ENCODE assay signal across 13 cellular contexts in the genomic region with DNA sequence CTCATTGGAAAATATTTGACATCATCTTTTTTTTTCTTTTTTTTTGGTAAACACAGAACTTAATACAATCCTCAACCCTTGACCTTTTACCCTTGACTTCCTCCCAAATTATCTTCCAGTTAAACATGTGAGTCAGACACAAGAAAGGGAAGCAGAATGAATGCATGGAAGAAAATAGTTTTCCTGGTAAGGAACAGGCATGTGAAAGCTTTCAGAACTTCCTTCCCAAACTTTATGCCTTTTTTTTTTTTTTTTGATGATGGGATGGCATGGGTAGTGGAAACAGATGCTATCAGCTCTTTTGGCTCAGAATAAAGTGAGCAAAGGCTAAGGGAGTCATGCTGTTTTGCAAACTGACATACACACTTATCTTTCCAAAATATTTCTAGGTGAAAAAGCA.
DNase-seq lines count a peak whose midpoint lies in the region; TF ChIP-seq lines count a peak whose summit lies in the region.
"Had no signal": no experiment of that assay in that cellular context is flagged by ENCODE, and none has a peak within 500 bp of the region (broad histone marks: within the 10 kb centered on the region; RNA-seq: fewer than 3 reads in every experiment).

No MANE protein-coding gene starts in this region.

- H3K27ac ChIP-seq in HEK293 (ENCODE audit: extremely low read depth, low read depth, low read length): no peak overlapping the region
- H3K27ac ChIP-seq in SK-N-SH (ENCODE audit: low read depth in 2 of 2, low read length in 1 of 2): no peak overlapping the region
- H3K27ac ChIP-seq in parathyroid adenoma: peak overlapping the region; percentile 16

- no peak for TF ChIP-seq RAD21 in SK-N-SH (IDR thresholded peaks at IDR 0.05; ENCODE audit: low read length)

- no peak overlapping the region for H3K4me3 ChIP-seq in HEK293 (ENCODE audit: low read depth, low read length)
- H3K4me3 ChIP-seq in SK-N-SH (ENCODE audit: low read depth in 2 of 2, low read length in 1 of 2): no peak overlapping the region
- no peak overlapping the region for H3K4me3 ChIP-seq in fibroblast of pulmonary artery (replicated peaks; ENCODE audit: low read depth, low read length)
- no peak overlapping the region for H3K4me3 ChIP-seq in parathyroid adenoma (ENCODE audit: low read depth, low read length)

- H3K9ac ChIP-seq in SK-N-SH (no peak overlapping the region), parathyroid adenoma (no peak overlapping the region)

- H3K79me2 ChIP-seq in SK-N-SH (ENCODE audit: insufficient read depth): no peaks in the 10 kb centered on the region
- no peaks in the 10 kb centered on the region for H3K79me2 ChIP-seq in parathyroid adenoma

- POLR2A ChIA-PET in HEK293 (lab: Yijun Ruan, JAX) (no interaction called here), SK-N-SH (lab: Yijun Ruan, JAX) (no interaction called here)

- H3K9me3 Mint-ChIP-seq in immature natural killer cell: peaks cover 2 to 24% (median 8%) of the 10 kb centered on the region in 6 donors

- CTCF ChIA-PET in HEK293 (lab: Yijun Ruan, JAX) (interaction anchor here (0.7 kb wide), 1 partner anchor 800 kb away, joined by 3 read pairs; no protein-coding TSS in a partner anchor), SK-N-SH (lab: Yijun Ruan, JAX) (interaction anchor here (1.8 kb wide), 1 partner anchor 10 kb away, joined by 8 read pairs; no protein-coding TSS in a partner anchor)

- H2AFZ ChIP-seq in SK-N-SH (ENCODE audit: low read depth) (no peak overlapping the region), parathyroid adenoma (no peak overlapping the region)

- intact Hi-C loops in head of caudate nucleus (cut with DNase I): no loop called here

- no peaks in the 10 kb centered on the region for H3K36me3 ChIP-seq in HEK293 (ENCODE audit: control insufficient read depth in 2 of 2, insufficient read depth in 1 of 2, low read length in 2 of 2)
- H3K36me3 ChIP-seq in SK-N-SH (replicated peaks in 1 of 2; ENCODE audit: control insufficient read depth in 1 of 2, insufficient read depth in 2 of 2, low read length in 1 of 2): no peaks in the 10 kb centered on the region
- H3K36me3 ChIP-seq in parathyroid adenoma (ENCODE audit: control insufficient read depth, insufficient read depth, low read length): no peaks in the 10 kb centered on the region

- H4K20me1 ChIP-seq in SK-N-SH (ENCODE audit: insufficient read depth): no peaks in the 10 kb centered on the region

- H3F3A ChIP-seq in SK-N-SH (replicated peaks; ENCODE audit: insufficient read depth): peaks cover 3% of the 10 kb centered on the region

- peaks cover 12% of the 10 kb centered on the region; the same call in 1 of the 2 replicates for H3K4me1 ChIP-seq in HEK293 (ENCODE audit: control insufficient read depth, insufficient read depth, low read length)
- H3K4me1 ChIP-seq in SK-N-SH (ENCODE audit: control insufficient read depth in 1 of 2, insufficient read depth in 2 of 2, low read depth in 1 of 2, low read length in 1 of 2): peaks cover 0 to 2% of the 10 kb centered on the region in 2 experiments; a peak in 2 of 4 replicates
- H3K4me1 ChIP-seq in parathyroid adenoma: peaks cover 7% of the 10 kb centered on the region
- H3K4me1 ChIP-seq: Caco-2 had no signal

- no peak for TF ChIP-seq EP300 in SK-N-SH (IDR thresholded peaks at IDR 0.05; ENCODE audit: borderline replicate concordance in 1 of 2, low read depth in 1 of 2, low read length in 1 of 2)

- no peaks in the 10 kb centered on the region; the same call in 1 of the 2 replicates for H3K9me2 ChIP-seq in SK-N-SH

- H3K4me1 Mint-ChIP-seq in immature natural killer cell: no peaks in the 10 kb centered on the region

- no peaks in the 10 kb centered on the region for H3K9me3 ChIP-seq in HEK293 (ENCODE audit: control insufficient read depth, insufficient read depth, low read depth, low read length)
- no peaks in the 10 kb centered on the region for H3K9me3 ChIP-seq in SK-N-SH
- no peaks in the 10 kb centered on the region for H3K9me3 ChIP-seq in parathyroid adenoma (ENCODE audit: control insufficient read depth, low read length)
- H3K9me3 ChIP-seq: Caco-2 had no signal

- TF ChIP-seq CTCF in HEK293 (tag by site-specific recombination; IDR thresholded peaks at IDR 0.05): no peak
- no peak for TF ChIP-seq CTCF in SK-N-SH (IDR thresholded peaks at IDR 0.05)
- no peak for TF ChIP-seq CTCF in fibroblast of pulmonary artery (IDR thresholded peaks at IDR 0.05; ENCODE audit: low read length, missing control alignments)
- TF ChIP-seq CTCF in parathyroid adenoma (IDR thresholded peaks at IDR 0.05): no peak
- no peak for TF ChIP-seq CTCF in GM20000 (IDR thresholded peaks at IDR 0.05; ENCODE audit: extremely low read depth, missing control alignments)

- H3K27me3 ChIP-seq in SK-N-SH (ENCODE audit: insufficient read depth) (no peaks in the 10 kb centered on the region), parathyroid adenoma (ENCODE audit: control insufficient read depth, insufficient read depth, low read length) (no peaks in the 10 kb centered on the region)

- DNase-seq in SK-N-SH (no peak), fibroblast of pulmonary artery (ENCODE audit: low read depth) (peak; percentile 45), immature natural killer cell (no peak), GM20000 (ENCODE audit: low spot score) (no peak), head of caudate nucleus (no peak)
- no peak for DNase-seq in stimulated activated CD4-positive, alpha-beta T cell treated with anti-CD3 and anti-CD28 coated beads, Interleukin-2, amount 100 ng/mL, for 48 hours
- DNase-seq: AML-193, Caco-2, GOT3, KBM-7, NCI-H1092 had no signal

- no peak overlapping the region for H3K27ac Mint-ChIP-seq in immature natural killer cell

- no peaks in the 10 kb centered on the region for H3K27me3 Mint-ChIP-seq in immature natural killer cell (ENCODE audit: low read depth in 3 of 3)

- no peak overlapping the region for H3K4me3 Mint-ChIP-seq in immature natural killer cell

- H3K4me2 ChIP-seq in SK-N-SH: peak overlapping the region; percentile 13; the same call in 1 of the 2 replicates
- peak overlapping the region; percentile 20 for H3K4me2 ChIP-seq in parathyroid adenoma (ENCODE audit: low read length)

- H3K36me3 Mint-ChIP-seq in immature natural killer cell: no peaks in the 10 kb centered on the region

TF ChIP-seq in HEK293, 187 proteins besides CTCF, POLR2A, EP300 and RAD21:
- TF ChIP-seq FEZF1 (tag by site-specific recombination; IDR thresholded peaks at IDR 0.05) (0 out of 2 replicates have a peak, but pooled peaks have one; percentile 8), SP3 (tag by site-specific recombination; IDR thresholded peaks at IDR 0.05) (no peak)

TF ChIP-seq in SK-N-SH, 30 proteins besides CTCF, POLR2A, EP300 and RAD21 (continues in another document):
- TF ChIP-seq, protein P1, sequence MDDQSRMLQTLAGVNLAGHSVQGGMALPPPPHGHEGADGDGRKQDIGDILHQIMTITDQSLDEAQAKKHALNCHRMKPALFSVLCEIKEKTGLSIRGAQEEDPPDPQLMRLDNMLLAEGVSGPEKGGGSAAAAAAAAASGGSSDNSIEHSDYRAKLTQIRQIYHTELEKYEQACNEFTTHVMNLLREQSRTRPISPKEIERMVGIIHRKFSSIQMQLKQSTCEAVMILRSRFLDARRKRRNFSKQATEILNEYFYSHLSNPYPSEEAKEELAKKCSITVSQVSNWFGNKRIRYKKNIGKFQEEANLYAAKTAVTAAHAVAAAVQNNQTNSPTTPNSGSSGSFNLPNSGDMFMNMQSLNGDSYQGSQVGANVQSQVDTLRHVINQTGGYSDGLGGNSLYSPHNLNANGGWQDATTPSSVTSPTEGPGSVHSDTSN (IDR thresholded peaks at IDR 0.05): no peak
- TF ChIP-seq TCF12 (IDR thresholded peaks at IDR 0.05) (no peak), FOXJ3 (CRISPR knock-in tag; IDR thresholded peaks at IDR 0.05) (no peak), ELF1 (IDR thresholded peaks at IDR 0.05) (no peak), EZH2phosphoT487 (IDR thresholded peaks at IDR 0.05; ENCODE audit: borderline replicate concordance, low read depth) (no peak), POLR2AphosphoS5 (IDR thresholded peaks at IDR 0.05; ENCODE audit: low read depth, low read length) (no peak), FOSL2 (IDR thresholded peaks at IDR 0.05; ENCODE audit: borderline replicate concordance, low read depth) (no peak), NRF1 (IDR thresholded peaks at IDR 0.05; ENCODE audit: low read depth, low read length) (no peak)
- TF ChIP-seq, protein P2, sequence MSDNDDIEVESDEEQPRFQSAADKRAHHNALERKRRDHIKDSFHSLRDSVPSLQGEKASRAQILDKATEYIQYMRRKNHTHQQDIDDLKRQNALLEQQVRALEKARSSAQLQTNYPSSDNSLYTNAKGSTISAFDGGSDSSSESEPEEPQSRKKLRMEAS (IDR thresholded peaks at IDR 0.05; ENCODE audit: low read depth): no peak
- TF ChIP-seq, protein P3, sequence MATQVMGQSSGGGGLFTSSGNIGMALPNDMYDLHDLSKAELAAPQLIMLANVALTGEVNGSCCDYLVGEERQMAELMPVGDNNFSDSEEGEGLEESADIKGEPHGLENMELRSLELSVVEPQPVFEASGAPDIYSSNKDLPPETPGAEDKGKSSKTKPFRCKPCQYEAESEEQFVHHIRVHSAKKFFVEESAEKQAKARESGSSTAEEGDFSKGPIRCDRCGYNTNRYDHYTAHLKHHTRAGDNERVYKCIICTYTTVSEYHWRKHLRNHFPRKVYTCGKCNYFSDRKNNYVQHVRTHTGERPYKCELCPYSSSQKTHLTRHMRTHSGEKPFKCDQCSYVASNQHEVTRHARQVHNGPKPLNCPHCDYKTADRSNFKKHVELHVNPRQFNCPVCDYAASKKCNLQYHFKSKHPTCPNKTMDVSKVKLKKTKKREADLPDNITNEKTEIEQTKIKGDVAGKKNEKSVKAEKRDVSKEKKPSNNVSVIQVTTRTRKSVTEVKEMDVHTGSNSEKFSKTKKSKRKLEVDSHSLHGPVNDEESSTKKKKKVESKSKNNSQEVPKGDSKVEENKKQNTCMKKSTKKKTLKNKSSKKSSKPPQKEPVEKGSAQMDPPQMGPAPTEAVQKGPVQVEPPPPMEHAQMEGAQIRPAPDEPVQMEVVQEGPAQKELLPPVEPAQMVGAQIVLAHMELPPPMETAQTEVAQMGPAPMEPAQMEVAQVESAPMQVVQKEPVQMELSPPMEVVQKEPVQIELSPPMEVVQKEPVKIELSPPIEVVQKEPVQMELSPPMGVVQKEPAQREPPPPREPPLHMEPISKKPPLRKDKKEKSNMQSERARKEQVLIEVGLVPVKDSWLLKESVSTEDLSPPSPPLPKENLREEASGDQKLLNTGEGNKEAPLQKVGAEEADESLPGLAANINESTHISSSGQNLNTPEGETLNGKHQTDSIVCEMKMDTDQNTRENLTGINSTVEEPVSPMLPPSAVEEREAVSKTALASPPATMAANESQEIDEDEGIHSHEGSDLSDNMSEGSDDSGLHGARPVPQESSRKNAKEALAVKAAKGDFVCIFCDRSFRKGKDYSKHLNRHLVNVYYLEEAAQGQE (IDR thresholded peaks at IDR 0.05; ENCODE audit: low read depth, low read length): no peak
